In genomic region chr3:196967412-196968232, GRCh38 we compare ENCODE assay signal across 8 cellular contexts. TPM values are rescaled to one million over a fixed set of nuclear protein-coding genes. Genes with fewer than 3 reads are reported as not detected.
DNase-seq lines count a peak whose midpoint lies in the region; ATAC-seq and TF ChIP-seq lines count a peak whose summit lies in the region.

No MANE protein-coding gene starts in this region.

- H3K4me3 ChIP-seq in left ventricle myocardium inferior (peak overlapping the region; percentile 94), mammary epithelial cell (replicated peaks in 1 of 3; ENCODE audit: insufficient read depth in 1 of 3, low read depth in 2 of 3, low read length in 3 of 3) (peak overlapping the region in 2 of 3 experiments; percentile 68 to 70), muscle layer of duodenum (ENCODE audit: low read depth in 1 of 2, low read length in 2 of 2) (peak overlapping the region; percentile 63 to 84), vagina (peak overlapping the region; percentile 90 to 98)

- H3K4me1 ChIP-seq in left ventricle myocardium inferior (peaks cover 23% of the 10 kb centered on the region), mammary epithelial cell (ENCODE audit: insufficient read depth, low read length) (peaks cover 16% of the 10 kb centered on the region), muscle layer of duodenum (ENCODE audit: control insufficient read depth in 1 of 2, insufficient read depth in 2 of 2, low read length in 2 of 2) (peaks cover 5 to 11% of the 10 kb centered on the region in 2 donors), vagina (peaks cover 17% of the 10 kb centered on the region)

- dilution Hi-C loops in mammary epithelial cell (cut with HindIII; ENCODE audit: low sequenced_read_pairs): no loop called here

- in situ Hi-C loops in mammary epithelial cell (cut with MboI; ENCODE audit: low sequenced_read_pairs in 2 of 2): no loop called here

- ATAC-seq in Right ventricle myocardium inferior (no peak), GM18867 (IDR thresholded peaks at IDR 0.05; ENCODE audit: unreplicated experiment) (no peak), GM18520 (IDR thresholded peaks at IDR 0.05; ENCODE audit: unreplicated experiment) (no peak)

- 92% methylated on average over 25 of the region's 35 CpGs for WGBS in mammary epithelial cell (ENCODE audit: low coverage, missing lambda C conversion rate)

- H3K79me2 ChIP-seq in mammary epithelial cell (ENCODE audit: insufficient read depth, low read length): no peaks in the 10 kb centered on the region

- peak overlapping the region; percentile 99 for H3K4me2 ChIP-seq in mammary epithelial cell (ENCODE audit: insufficient read depth, low read depth, low read length)

- no peaks in the 10 kb centered on the region for H3K9me3 ChIP-seq in left ventricle myocardium inferior (replicated peaks)
- H3K9me3 ChIP-seq in mammary epithelial cell (replicated peaks; ENCODE audit: insufficient read depth, low read length): no peaks in the 10 kb centered on the region
- H3K9me3 ChIP-seq in muscle layer of duodenum (ENCODE audit: control insufficient read depth in 1 of 2, low read length in 2 of 2): no peaks in the 10 kb centered on the region
- H3K9me3 ChIP-seq in vagina: no peaks in the 10 kb centered on the region

- no peak for DNase-seq in left ventricle myocardium inferior
- DNase-seq in Right ventricle myocardium inferior (ENCODE audit: missing footprints): no peak
- DNase-seq in mammary epithelial cell: no peak
- no peak for DNase-seq in vagina (ENCODE audit: extremely low spot score in 2 of 2)
- no peak for DNase-seq in hepatic stellate cell (ENCODE audit: low spot score)

- intact Hi-C loops in left ventricle myocardium inferior (cut with micrococcal nuclease): loop anchor here (10.0 kb wide), 1 partner anchor 133 kb away; no protein-coding TSS in a partner anchor
- intact Hi-C loops in Right ventricle myocardium inferior (cut with DNase I): no loop called here
- intact Hi-C loops in mammary epithelial cell (cut with micrococcal nuclease): loop anchor here (2.0 kb wide), 1 partner anchor 431 kb away; no protein-coding TSS in a partner anchor
- intact Hi-C loops in vagina (cut with DNase I): loop anchor here (10.0 kb wide), 1 partner anchor 133 kb away; no protein-coding TSS in a partner anchor

- H4K20me1 ChIP-seq in mammary epithelial cell (ENCODE audit: insufficient read depth, low read length): no peaks in the 10 kb centered on the region

- BruUV-seq in mammary epithelial cell (replicated peaks; lab: Mats Ljungman, UMichigan): no TSS peak

- H3K27me3 ChIP-seq in left ventricle myocardium inferior (ENCODE audit: low read depth) (no peaks in the 10 kb centered on the region), mammary epithelial cell (ENCODE audit: insufficient read depth, low read length) (no peaks in the 10 kb centered on the region), muscle layer of duodenum (ENCODE audit: low read depth, low read length) (no peaks in the 10 kb centered on the region), vagina (no peaks in the 10 kb centered on the region)

- H3K27ac ChIP-seq in left ventricle myocardium inferior (replicated peaks): no peak overlapping the region
- H3K27ac ChIP-seq in mammary epithelial cell (ENCODE audit: insufficient read depth, low read depth, low read length): no peak overlapping the region
- H3K27ac ChIP-seq in muscle layer of duodenum (ENCODE audit: low read length): no peak overlapping the region
- no peak overlapping the region for H3K27ac ChIP-seq in vagina

- CTCF ChIA-PET in mammary epithelial cell (lab: Charles Lee; ENCODE audit: low non-redundant PET): no interaction called here

- H3K36me3 ChIP-seq in left ventricle myocardium inferior (no peaks in the 10 kb centered on the region), mammary epithelial cell (ENCODE audit: insufficient read depth, low read length) (no peaks in the 10 kb centered on the region), muscle layer of duodenum (ENCODE audit: control insufficient read depth in 1 of 2, insufficient read depth in 2 of 2, low read length in 2 of 2) (no peaks in the 10 kb centered on the region), vagina (no peaks in the 10 kb centered on the region)

- no peak overlapping the region for H3K9ac ChIP-seq in mammary epithelial cell (ENCODE audit: insufficient read depth, low read length)

- TF ChIP-seq POLR2A in vagina (IDR thresholded peaks at IDR 0.05): no peak

- no peak for TF ChIP-seq CTCF in left ventricle myocardium inferior (IDR thresholded peaks at IDR 0.05; ENCODE audit: borderline replicate concordance)
- TF ChIP-seq CTCF in mammary epithelial cell (conservative IDR thresholded peaks at IDR 0.05 in 1 of 2, IDR thresholded peaks at IDR 0.05 in 1 of 2; ENCODE audit: extremely low read depth in 1 of 2, insufficient read depth in 1 of 2, low read depth in 1 of 2, low read length in 2 of 2): no peak
- no peak for TF ChIP-seq CTCF in vagina (IDR thresholded peaks at IDR 0.05)

- H2AFZ ChIP-seq in mammary epithelial cell (ENCODE audit: low read depth, low read length): peak overlapping the region; percentile 93

RNA-seq across cellular contexts. Expression of gene PIGZ, which starts 1.0 kb away (rescaled TPM):
- total RNA-seq in left ventricle myocardium inferior: 3.7 TPM
- 2.8 TPM for total RNA-seq in Right ventricle myocardium inferior
- 1 to 10 TPM; 2.7 to 4.7 TPM for total RNA-seq in mammary epithelial cell
- polyA plus RNA-seq in mammary epithelial cell: 1.0 TPM
- 1.2 TPM for polyA minus RNA-seq in mammary epithelial cell
- total RNA-seq in vagina: 9.8 TPM

RNA-seq across cellular contexts. Expression of gene NCBP2, which starts 25.3 kb away (rescaled TPM):
- total RNA-seq in left ventricle myocardium inferior (36.9 TPM), Right ventricle myocardium inferior (29.8 TPM), mammary epithelial cell (10 to 100 TPM; 47.5 to 77.0 TPM), vagina (25.8 TPM)
- polyA plus RNA-seq in mammary epithelial cell: 45.1 TPM
- 50.3 TPM for polyA minus RNA-seq in mammary epithelial cell
